28 cellular contexts compared by ENCODE assay signal in the genomic region with DNA sequence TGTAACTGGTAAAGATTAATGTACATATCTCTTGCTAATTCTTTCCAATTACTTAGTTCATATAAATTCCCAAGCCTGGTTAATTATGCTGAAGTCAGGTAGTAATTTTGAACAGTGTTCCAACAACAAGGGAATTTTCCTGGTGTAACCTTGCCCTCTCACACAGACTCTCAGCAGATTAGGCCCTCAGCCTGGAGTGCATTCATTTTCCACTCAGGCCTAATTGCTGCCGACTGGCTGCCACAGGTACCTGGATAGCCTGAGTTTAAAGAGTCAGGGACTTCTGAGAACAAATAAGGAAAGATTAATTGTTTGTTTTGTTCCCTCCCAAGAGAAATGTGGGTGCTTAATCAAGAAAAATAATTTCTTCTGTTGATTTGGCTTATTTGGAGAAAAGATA.
DNase-seq lines count a peak whose midpoint lies in the region; ATAC-seq and TF ChIP-seq lines count a peak whose summit lies in the region.
"Had no signal": no experiment of that assay in that cellular context is flagged by ENCODE, and none has a peak within 500 bp of the region (broad histone marks: within the 10 kb centered on the region; RNA-seq: fewer than 3 reads in every experiment).

No MANE protein-coding gene starts in this region.

- no peak overlapping the region for H3K4me3 Mint-ChIP-seq in naive thymus-derived CD8-positive, alpha-beta T cell
- H3K4me3 Mint-ChIP-seq: brain had no signal

- DNase-seq in left ventricle myocardium superior (no peak), right atrium auricular region (ENCODE audit: low spot score) (no peak), NCI-H2029 (lab: John Stamatoyannopoulos, UW) (peak; percentile 16), NCI-H774 (lab: John Stamatoyannopoulos, UW) (peak; percentile 50), upper lobe of right lung (no peak), omental fat pad (ENCODE audit: low spot score) (no peak), mucosa of gallbladder (ENCODE audit: low spot score) (no peak)
- no peak for DNase-seq in naive thymus-derived CD8-positive, alpha-beta T cell
- DNase-seq: activated CD4-positive, alpha-beta T cell treated with anti-CD3 and anti-CD28 coated beads, Interleukin-2, amount 50 U/mL, for 48 hours; activated naive CD4-positive, alpha-beta T cell treated with Interleukin-2 at 50 U/mL for 16 hours; effector memory CD4-positive, alpha-beta T cell; erythroblast; KG1; left colon; mesendoderm; MM.1S; NCI-H446 treated with DMSO at 0.1 percent for 48 hours; nucleus accumbens; Peyer's patch; SJCRH30; stimulated activated CD4-positive, alpha-beta T cell treated with anti-CD3 and anti-CD28 coated beads, Interleukin-15, amount 100 ng/mL, for 24 hours; stimulated activated naive CD4-positive, alpha-beta T cell had no signal

- intact Hi-C loops in left ventricle myocardium superior (cut with micrococcal nuclease) = no loop called here
- intact Hi-C loops in upper lobe of right lung (cut with DNase I) = no loop called here

- H3K27ac ChIP-seq in right atrium auricular region (no peak overlapping the region), upper lobe of right lung (no peak overlapping the region)
- H3K27ac ChIP-seq: BLaER1 treated with 17β-estradiol and CSF1 and Interleukin-3, amounts not matched to agents 10 nM and 100 nM; coronary artery; Peyer's patch; SJCRH30; suprapubic skin had no signal

- H3K27ac Mint-ChIP-seq in naive thymus-derived CD8-positive, alpha-beta T cell = no peak overlapping the region
- H3K27ac Mint-ChIP-seq: brain had no signal

- no peaks in the 10 kb centered on the region for H3K4me1 ChIP-seq in right atrium auricular region
- no peaks in the 10 kb centered on the region for H3K4me1 ChIP-seq in upper lobe of right lung
- H3K4me1 ChIP-seq: BLaER1 treated with 17β-estradiol and CSF1 and Interleukin-3, amounts not matched to agents 10 nM and 100 nM; Peyer's patch; SJCRH30; suprapubic skin had no signal

- no peaks in the 10 kb centered on the region for H3K36me3 Mint-ChIP-seq in naive thymus-derived CD8-positive, alpha-beta T cell
- H3K36me3 Mint-ChIP-seq: brain had no signal

- TF ChIP-seq CTCF in right atrium auricular region (IDR thresholded peaks at IDR 0.05) (no peak), upper lobe of right lung (IDR thresholded peaks at IDR 0.05) (no peak), omental fat pad (IDR thresholded peaks at IDR 0.05) (no peak)

- peaks cover 0 to under 1% (median 0%) of the 10 kb centered on the region in 9 donors for H3K9me3 Mint-ChIP-seq in naive thymus-derived CD8-positive, alpha-beta T cell
- H3K9me3 Mint-ChIP-seq: brain had no signal

- ATAC-seq in left ventricle myocardium superior = peak; percentile 52
- peak; percentile 78 for ATAC-seq in upper lobe of right lung
- ATAC-seq in omental fat pad (ENCODE audit: low FRiP score) = no peak
- no peak for ATAC-seq in naive thymus-derived CD8-positive, alpha-beta T cell
- ATAC-seq: activated CD4-positive, CD25-positive, alpha-beta regulatory T cell treated with anti-CD3 and anti-CD28 coated beads, Interleukin-2, amount 50 U/mL, for 24 hours; GM12878; left colon had no signal

- H3K27me3 ChIP-seq in right atrium auricular region = no peaks in the 10 kb centered on the region
- H3K27me3 ChIP-seq in upper lobe of right lung = no peaks in the 10 kb centered on the region
- H3K27me3 ChIP-seq: BLaER1 treated with 17β-estradiol and CSF1 and Interleukin-3, amounts not matched to agents 10 nM and 100 nM; Peyer's patch; SJCRH30; suprapubic skin had no signal

- H3K36me3 ChIP-seq in right atrium auricular region = peaks cover 3% of the 10 kb centered on the region
- H3K36me3 ChIP-seq in upper lobe of right lung = no peaks in the 10 kb centered on the region
- H3K36me3 ChIP-seq: Peyer's patch, SJCRH30, suprapubic skin had no signal

- POLR2A ChIA-PET in naive thymus-derived CD8-positive, alpha-beta T cell (lab: Charles Lee) = no interaction called here

- no peak overlapping the region for H3K4me3 ChIP-seq in right atrium auricular region
- no peak overlapping the region for H3K4me3 ChIP-seq in upper lobe of right lung
- H3K4me3 ChIP-seq: BLaER1 treated with 17β-estradiol and CSF1 and Interleukin-3, amounts not matched to agents 10 nM and 100 nM; coronary artery; GM12878; Peyer's patch; SJCRH30; suprapubic skin had no signal

- peaks cover 0 to 1% (median 0%) of the 10 kb centered on the region in 5 donors for H3K27me3 Mint-ChIP-seq in naive thymus-derived CD8-positive, alpha-beta T cell
- H3K27me3 Mint-ChIP-seq: brain had no signal

- H3K9me3 ChIP-seq in right atrium auricular region (no peaks in the 10 kb centered on the region), upper lobe of right lung (no peaks in the 10 kb centered on the region)
- H3K9me3 ChIP-seq: BLaER1 treated with 17β-estradiol and CSF1 and Interleukin-3, amounts not matched to agents 10 nM and 100 nM; Peyer's patch; SJCRH30; suprapubic skin had no signal

- H3K4me1 Mint-ChIP-seq in naive thymus-derived CD8-positive, alpha-beta T cell = no peaks in the 10 kb centered on the region

Comparison
In these comparisons a context has a peak if more than half of its experiments do, and no peak if none do; other contexts are left out.
1. ATAC-seq: peak in left ventricle myocardium superior (single experiment) and upper lobe of right lung (single experiment); none in omental fat pad (single experiment) and naive thymus-derived CD8-positive, alpha-beta T cell (0 of 2).
2. DNase-seq: peak in NCI-H2029 (single experiment) and NCI-H774 (single experiment); none in left ventricle myocardium superior (single experiment), right atrium auricular region (single experiment), upper lobe of right lung (single experiment), omental fat pad (single experiment), naive thymus-derived CD8-positive, alpha-beta T cell (0 of 10) and mucosa of gallbladder (single experiment).